Comparison of ENCODE assay signal across 9 cellular contexts in genomic region chr17:68431661-68432071, GRCh38. TPM values are rescaled to one million over a fixed set of nuclear protein-coding genes. Genes with fewer than 3 reads are reported as not detected.
DNase-seq lines count a peak whose midpoint lies in the region; ATAC-seq, FAIRE-seq and TF ChIP-seq lines count a peak whose summit lies in the region.
"Had no signal": no experiment of that assay in that cellular context is flagged by ENCODE, and none has a peak within 500 bp of the region (broad histone marks: within the 10 kb centered on the region; RNA-seq: fewer than 3 reads in every experiment).

No MANE protein-coding gene starts in this region.

- no peak overlapping the region for H3K4me3 ChIP-seq in fibroblast of the aortic adventitia (ENCODE audit: low read depth, low read length)
- no peak overlapping the region for H3K4me3 ChIP-seq in uterus
- H3K4me3 ChIP-seq: lung had no signal

- DNase-seq in COR-L47 (lab: John Stamatoyannopoulos, UW), result peak; percentile 14
- DNase-seq in HTR-8/SVneo (ENCODE audit: insufficient read length, low spot score), result peak; percentile 36
- DNase-seq in activated CD4-positive, alpha-beta T cell treated with anti-CD3 and anti-CD28 coated beads, Interleukin-2, amount 50 U/mL, for 1 hour, result peak; percentile 59
- no peak for DNase-seq in fibroblast of the aortic adventitia (ENCODE audit: low read depth)
- peak; percentile 34 for DNase-seq in stimulated activated naive CD4-positive, alpha-beta T cell treated with Interleukin-2 at 50 U/mL for 16 hours (lab: John Stamatoyannopoulos, UW)
- DNase-seq in uterus, result no peak
- no peak for DNase-seq in NK-92 treated with Interleukin-12 subunit alpha and Interleukin-12 subunit beta, amount 100 ng/mL, for 24 hours (lab: John Stamatoyannopoulos, UW)

- H3K4me1 ChIP-seq in uterus, result no peaks in the 10 kb centered on the region

- no peak for FAIRE-seq in HTR-8/SVneo (lab: Jason Lieb, UNC)

- no peak for TF ChIP-seq POLR2A in uterus (IDR thresholded peaks at IDR 0.05)

- no peaks in the 10 kb centered on the region for H3K36me3 ChIP-seq in uterus

- no peaks in the 10 kb centered on the region for H3K27me3 ChIP-seq in uterus

- H3K9me3 ChIP-seq in uterus, result no peaks in the 10 kb centered on the region

- H3K27ac ChIP-seq in uterus, result no peak overlapping the region

- TF ChIP-seq CTCF in fibroblast of the aortic adventitia (IDR thresholded peaks at IDR 0.05; ENCODE audit: insufficient read depth, low read length) (peak; percentile 7), uterus (IDR thresholded peaks at IDR 0.05) (peak in 1 of 4 experiments; percentile 28)

- ATAC-seq in esophagus mucosa, result no peak

- intact Hi-C loops in uterus (cut with DNase I; ENCODE audit: low total_unique reads), result no loop called here

RNA-seq across cellular contexts. Expression of gene WIPI1, which starts 25.6 kb away (rescaled TPM):
- total RNA-seq in fibroblast of the aortic adventitia (ENCODE audit: low replicate concordance) (78.1 and 84.9 TPM in 2 replicates), uterus (10 to 100 TPM in 3 of 4 donors, 1 to 10 TPM in 1; 7.9 to 40.7 (median 27.9) TPM), esophagus mucosa (13.3 TPM)

Comparison
In these comparisons a context has a peak if more than half of its experiments do, and no peak if none do; other contexts are left out.
1. DNase-seq: peak in COR-L47 (single experiment), HTR-8/SVneo (single experiment), activated CD4-positive, alpha-beta T cell treated with anti-CD3 and anti-CD28 coated beads, Interleukin-2, amount 50 U/mL, for 1 hour (single experiment) and stimulated activated naive CD4-positive, alpha-beta T cell treated with Interleukin-2 at 50 U/mL for 16 hours (single experiment); none in fibroblast of the aortic adventitia (single experiment), uterus (0 of 2) and NK-92 treated with Interleukin-12 subunit alpha and Interleukin-12 subunit beta, amount 100 ng/mL, for 24 hours (single experiment).